11 cellular contexts compared by ENCODE assay signal in the genomic region with DNA sequence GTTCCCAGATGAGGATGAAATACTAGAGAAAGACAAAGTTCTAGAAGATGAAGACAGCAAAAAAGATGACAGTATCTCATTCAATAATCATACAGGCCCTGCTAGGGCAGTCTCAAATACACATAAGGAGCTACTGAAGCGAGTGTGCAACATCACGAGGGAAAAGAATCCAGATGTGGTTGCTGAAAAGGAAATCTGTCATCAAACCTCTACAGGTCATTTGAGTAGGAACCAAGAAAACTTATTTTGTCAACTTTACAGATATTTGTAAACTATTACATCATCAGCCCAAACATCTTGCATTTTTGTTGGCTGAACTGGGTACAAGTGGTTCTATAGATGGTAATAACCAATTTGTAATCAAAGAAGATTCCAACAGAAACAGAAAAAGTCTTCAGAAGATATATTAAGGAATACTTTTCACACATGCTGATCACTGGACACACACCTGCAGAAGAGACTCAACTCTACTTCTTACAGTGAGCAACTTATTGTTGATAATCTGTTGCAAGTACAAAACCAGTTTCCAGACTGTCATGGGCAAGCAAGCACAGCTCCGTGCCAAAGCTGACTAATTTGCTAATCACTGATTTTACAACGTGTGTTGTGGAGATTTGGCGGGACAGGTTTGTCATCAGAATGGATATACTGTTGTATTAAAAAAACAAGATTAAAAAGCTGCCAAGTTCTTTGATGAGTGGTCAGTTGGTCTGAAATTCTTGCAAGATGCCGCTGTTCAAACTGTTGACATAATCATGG. TPM values are rescaled to one million over a fixed set of nuclear protein-coding genes. Genes with fewer than 3 reads are reported as not detected.
A peak's percentile ranks its signal among the peaks of the same experiment; 100 is the strongest.
DNase-seq lines count a peak whose midpoint lies in the region; ATAC-seq and TF ChIP-seq lines count a peak whose summit lies in the region.
"Had no signal": no experiment of that assay in that cellular context is flagged by ENCODE, and none has a peak within 500 bp of the region (broad histone marks: within the 10 kb centered on the region; RNA-seq: fewer than 3 reads in every experiment).

No MANE protein-coding gene starts in this region.

- H3K4me1 Mint-ChIP-seq in activated CD4-positive, alpha-beta memory T cell treated with anti-CD3 and anti-CD28 coated beads, Interleukin-2, amount 10 ng/mL, durations not matched to agents 7 days and 5 days = peaks cover 40% of the 10 kb centered on the region

- H3K27me3 ChIP-seq in GM23248 (replicated peaks; ENCODE audit: insufficient read depth) (no peaks in the 10 kb centered on the region), gastrocnemius medialis (no peaks in the 10 kb centered on the region)
- H3K27me3 ChIP-seq: left lung, ovary had no signal

- no peaks in the 10 kb centered on the region for H3K27me3 Mint-ChIP-seq in activated CD4-positive, alpha-beta memory T cell treated with anti-CD3 and anti-CD28 coated beads, Interleukin-2, amount 10 ng/mL, durations not matched to agents 7 days and 5 days

- no peak overlapping the region for H3K4me3 ChIP-seq in GM23248
- H3K4me3 ChIP-seq in fibroblast of villous mesenchyme (ENCODE audit: low read depth, low read length) = no peak overlapping the region
- H3K4me3 ChIP-seq in gastrocnemius medialis = no peak overlapping the region
- H3K4me3 ChIP-seq: left lung, ovary had no signal

- WGBS in GM23248 (ENCODE audit: low coverage in 1 of 2, low lambda C conversion rate in 2 of 2, missing lambda C conversion rate in 2 of 2), 2 experiments = 63 to 65% methylated on average over 6 of the region's 6 CpGs

- no peaks in the 10 kb centered on the region; the same call in 1 of the 2 replicates for H4K20me1 ChIP-seq in GM23248 (ENCODE audit: insufficient read depth)

- no peak for ATAC-seq in gastrocnemius medialis
- no peak for ATAC-seq in GM18502 (IDR thresholded peaks at IDR 0.05; ENCODE audit: poor library complexity, unreplicated experiment)

- intact Hi-C loops in gastrocnemius medialis (cut with DNase I; ENCODE audit: low total_unique reads) = no loop called here

- H3K9me2 ChIP-seq in GM23248 (ENCODE audit: insufficient read depth) = no peaks in the 10 kb centered on the region

- H3K9ac ChIP-seq in GM23248 = no peak overlapping the region

- in situ Hi-C loops in ACHN (cut with HindIII; ENCODE audit: low pct_ligation_motif_present, low pct_unique_long_range_greater_than_20kb, low sequenced_read_pairs) = no loop called here
- in situ Hi-C loops in GM23248 (cut with MboI) = no loop called here
- in situ Hi-C loops in gastrocnemius medialis (cut with MboI; ENCODE audit: low sequenced_read_pairs in 4 of 4) = no loop called here

- no peak for TF ChIP-seq POLR2A in gastrocnemius medialis (IDR thresholded peaks at IDR 0.05)

- POLR2A ChIA-PET in activated CD4-positive, alpha-beta memory T cell treated with anti-CD3 and anti-CD28 coated beads, Interleukin-2, amount 10 ng/mL, durations not matched to agents 7 days and 5 days (lab: Charles Lee) = interaction anchor here (1.0 to 2.3 kb wide), 2 partner anchors 38 to 43 kb away, joined by 3 to 10 read pairs; no protein-coding TSS in a partner anchor

- H3K4me1 ChIP-seq in GM23248 (ENCODE audit: insufficient read depth) (0 out of 2 replicates have a peak, but pooled peaks cover 12% of the 10 kb centered on the region), gastrocnemius medialis (peaks cover 6 to 13% of the 10 kb centered on the region in 2 donors)

- H3K4me2 ChIP-seq in GM23248 (ENCODE audit: unreplicated experiment) = no peak overlapping the region

- H3K36me3 ChIP-seq in GM23248 (ENCODE audit: low read depth) (no peaks in the 10 kb centered on the region), gastrocnemius medialis (no peaks in the 10 kb centered on the region)
- H3K36me3 ChIP-seq: left lung, ovary had no signal

- peaks cover 3% of the 10 kb centered on the region for H3K9me3 Mint-ChIP-seq in activated CD4-positive, alpha-beta memory T cell treated with anti-CD3 and anti-CD28 coated beads, Interleukin-2, amount 10 ng/mL, durations not matched to agents 7 days and 5 days

- CTCF ChIA-PET in activated CD4-positive, alpha-beta memory T cell treated with anti-CD3 and anti-CD28 coated beads, Interleukin-2, amount 10 ng/mL, durations not matched to agents 7 days and 5 days (lab: Charles Lee) = interaction anchor here (0.7 to 1.5 kb wide), 2 partner anchors 40 to 186 kb away, joined by 3 to 4 read pairs; no protein-coding TSS in a partner anchor

- H3K79me2 ChIP-seq in GM23248 (ENCODE audit: insufficient read depth) = peaks cover 100% of the 10 kb centered on the region

- H3K9me3 ChIP-seq in GM23248 (ENCODE audit: low read depth) = no peaks in the 10 kb centered on the region
- H3K9me3 ChIP-seq in gastrocnemius medialis = no peaks in the 10 kb centered on the region
- H3K9me3 ChIP-seq: left lung, ovary had no signal

- H3K27ac ChIP-seq in GM23248 (no peak overlapping the region), gastrocnemius medialis (no peak overlapping the region)
- H3K27ac ChIP-seq: left lung, ovary had no signal

- peak overlapping the region; percentile 2 for H3K27ac Mint-ChIP-seq in activated CD4-positive, alpha-beta memory T cell treated with anti-CD3 and anti-CD28 coated beads, Interleukin-2, amount 10 ng/mL, durations not matched to agents 7 days and 5 days

- DNase-seq in ACHN (peak; percentile 8), GM23248 (peak; percentile 54), fibroblast of villous mesenchyme (ENCODE audit: low read depth) (peak; percentile 50), NCI-H1417 (lab: John Stamatoyannopoulos, UW) (no peak), gastrocnemius medialis (no peak), AG08395 (ENCODE audit: low spot score) (no peak)
- no peak for DNase-seq in activated CD4-positive, alpha-beta memory T cell treated with anti-CD3 and anti-CD28 coated beads, Interleukin-2, amount 10 ng/mL, durations not matched to agents 7 days and 5 days
- DNase-seq: left lung; ovary; stimulated activated CD4-positive, alpha-beta T cell treated with anti-CD3 and anti-CD28 coated beads, Interleukin-4, amount 100 ng/mL, for 1 hour had no signal

- no peak for TF ChIP-seq CTCF in fibroblast of villous mesenchyme (IDR thresholded peaks at IDR 0.05; ENCODE audit: insufficient read depth, low read depth, low read length)
- no peak for TF ChIP-seq CTCF in gastrocnemius medialis (IDR thresholded peaks at IDR 0.05 in 4 of 5, conservative IDR thresholded peaks at IDR 0.05 in 1 of 5)

- H3K4me3 Mint-ChIP-seq in activated CD4-positive, alpha-beta memory T cell treated with anti-CD3 and anti-CD28 coated beads, Interleukin-2, amount 10 ng/mL, durations not matched to agents 7 days and 5 days = no peak overlapping the region

- no peak overlapping the region for H2AFZ ChIP-seq in GM23248

- H3K36me3 Mint-ChIP-seq in activated CD4-positive, alpha-beta memory T cell treated with anti-CD3 and anti-CD28 coated beads, Interleukin-2, amount 10 ng/mL, durations not matched to agents 7 days and 5 days (ENCODE audit: low read depth) = peaks cover 20% of the 10 kb centered on the region

- peaks cover 5% of the 10 kb centered on the region; the same call in 1 of the 2 replicates for H3F3A ChIP-seq in GM23248 (ENCODE audit: insufficient read depth)

RNA-seq across cellular contexts. Expression of a gene that starts 42.1 kb away (rescaled TPM):
- total RNA-seq in GM23248 (2014; rRNA removed; shearing (Covaris generic)) = 17.6 and 19.7 TPM in 2 replicates
- polyA plus RNA-seq in GM23248 (2016; fragmentation: Nextera tagmentation; extraction: Ambion mirVana) = 7.9 and 10.6 TPM in 2 replicates
- total RNA-seq in activated CD4-positive, alpha-beta memory T cell treated with anti-CD3 and anti-CD28 coated beads, Interleukin-2, amount 10 ng/mL, durations not matched to agents 7 days and 5 days = 10 to 100 TPM; 36.0 to 36.5 TPM
- total RNA-seq in fibroblast of villous mesenchyme (34.5 and 36.3 TPM in 2 replicates), gastrocnemius medialis (10 to 100 TPM; 17.1 to 33.0 (median 25.3) TPM)

Comparison
In these comparisons a context has a peak if more than half of its experiments do, and no peak if none do; other contexts are left out.
1. DNase-seq: peak in ACHN (single experiment), GM23248 (single experiment) and fibroblast of villous mesenchyme (single experiment); none in activated CD4-positive, alpha-beta memory T cell treated with anti-CD3 and anti-CD28 coated beads, Interleukin-2, amount 10 ng/mL, durations not matched to agents 7 days and 5 days (single experiment), NCI-H1417 (0 of 3), gastrocnemius medialis (0 of 2) and AG08395 (single experiment).